30 cellular contexts compared by ENCODE assay signal in the genomic region with DNA sequence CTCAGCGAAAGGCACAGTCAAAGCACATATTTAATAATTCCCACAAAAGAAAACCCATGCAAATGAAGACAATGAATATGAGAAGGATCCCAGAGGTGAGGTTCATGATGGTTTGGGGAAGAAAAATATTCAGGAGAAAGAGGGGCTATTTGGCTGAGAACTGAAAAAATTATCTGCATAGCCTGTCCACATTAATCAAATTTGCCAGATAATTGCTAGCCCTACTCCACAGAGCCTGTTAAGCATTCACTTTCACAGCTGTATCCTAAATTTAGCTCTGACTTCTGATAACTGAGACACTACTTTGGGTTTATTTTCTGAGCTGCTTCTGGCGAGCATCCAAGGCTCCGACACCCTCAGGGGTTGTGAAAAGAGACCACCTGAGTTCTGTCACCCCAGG.
"Had no signal": no experiment of that assay in that cellular context is flagged by ENCODE, and none has a peak within 500 bp of the region (broad histone marks: within the 10 kb centered on the region; RNA-seq: fewer than 3 reads in every experiment).

No MANE protein-coding gene starts in this region.

- H3K4me3 ChIP-seq: colonic mucosa had no signal

- DNase-seq: activated B cell treated with CpG ODN at 0.5 μM for 24 hours; activated CD4-positive, alpha-beta T cell treated with anti-CD3 and anti-CD28 coated beads for 48 hours; activated CD4-positive, alpha-beta T cell treated with anti-CD3 and anti-CD28 coated beads, Interleukin-2, amount 50 U/mL, for 1 hour; activated CD4-positive, alpha-beta T cell treated with anti-CD3 and anti-CD28 coated beads, Interleukin-2, amount 50 U/mL, for 48 hours; activated CD8-positive, alpha-beta memory T cell treated with anti-CD3 and anti-CD28 coated beads for 24 hours; activated CD8-positive, alpha-beta T cell treated with anti-CD3 and anti-CD28 coated beads for 36 hours; activated effector memory CD4-positive, alpha-beta T cell treated with Interleukin-2 at 50 U/mL for 16 hours; activated gamma-delta T cell treated with Interleukin-2 at 50 U/mL for 16 hours; activated naive CD4-positive, alpha-beta T cell treated with anti-CD3 and anti-CD28 coated beads, Interleukin-2, amount 50 U/mL, for 16 hours; activated naive CD4-positive, alpha-beta T cell treated with Interleukin-2 at 50 U/mL for 16 hours; activated T-cell treated with anti-CD3 and anti-CD28 coated beads, Interleukin-2, amount 50 U/mL, for 4 hours; amniotic stem cell; anterior cingulate cortex; brain microvascular endothelial cell; central memory CD4-positive, alpha-beta T cell; cerebellar nuclear complex; colonic mucosa; effector CD8-positive, alpha-beta T cell; foreskin fibroblast; head of caudate nucleus; T-helper 1 cell; T-helper 17 cell; T1000; WERI-Rb-1 had no signal

- H3K4me1 ChIP-seq: colonic mucosa had no signal

- FAIRE-seq: astrocyte, bronchial epithelial cell, endometrium, endothelial cell of umbilical vein, frontal cortex had no signal

- H3K27ac ChIP-seq: brain microvascular endothelial cell, colonic mucosa, epithelial cell of prostate, WERI-Rb-1 had no signal

- H3K27me3 ChIP-seq: colonic mucosa had no signal

- H3K9me3 ChIP-seq: colonic mucosa had no signal

- H3K36me3 ChIP-seq: brain microvascular endothelial cell, colonic mucosa, WERI-Rb-1 had no signal
